ENCODE assay signal across 8 cellular contexts in the genomic region with DNA sequence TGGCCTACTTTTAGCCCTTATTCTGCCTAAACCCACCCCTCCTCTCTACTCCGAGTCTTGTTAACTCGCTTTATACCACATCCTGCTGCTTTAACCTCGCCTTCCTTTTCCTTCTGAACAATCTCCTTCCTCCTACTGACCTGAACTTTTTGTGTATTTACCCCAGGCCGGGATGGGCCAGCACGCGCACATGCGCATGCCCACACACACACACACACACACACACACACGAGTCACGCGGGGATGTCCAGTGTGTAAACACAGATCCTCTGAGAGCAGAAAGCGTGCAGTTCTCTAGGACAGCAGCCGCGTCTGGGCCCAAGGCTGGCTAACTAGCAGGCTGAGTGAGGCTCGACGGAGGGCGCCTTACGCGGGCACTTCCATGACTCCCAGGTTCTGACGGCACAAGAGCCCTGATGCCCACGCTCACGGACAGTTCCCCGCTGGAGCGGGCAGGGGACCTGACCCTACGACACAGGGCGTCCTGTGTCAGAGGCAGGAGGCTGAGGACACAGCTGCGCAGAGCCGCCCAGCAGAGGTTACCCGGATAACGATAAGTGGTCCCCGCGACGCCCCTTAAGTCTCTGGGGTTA. TPM values are rescaled to one million over a fixed set of nuclear protein-coding genes. Genes with fewer than 3 reads are reported as not detected.
DNase-seq lines count a peak whose midpoint lies in the region; ATAC-seq and TF ChIP-seq lines count a peak whose summit lies in the region.

No MANE protein-coding gene starts in this region.

- H3K27me3 ChIP-seq in tibial artery = peaks cover 0 to 69% of the 10 kb centered on the region in 2 donors
- no peaks in the 10 kb centered on the region for H3K27me3 ChIP-seq in ovary

- H3K27ac ChIP-seq in tibial artery (no peak overlapping the region), ovary (no peak overlapping the region)

- H3K4me3 ChIP-seq in tibial artery = peak overlapping the region; percentile 41 to 47
- no peak overlapping the region for H3K4me3 ChIP-seq in ovary

- TF ChIP-seq POLR2A in ovary (IDR thresholded peaks at IDR 0.05) = no peak

- TF ChIP-seq CTCF in tibial artery (IDR thresholded peaks at IDR 0.05) (no peak), ovary (IDR thresholded peaks at IDR 0.05) (no peak)

- H3K9me3 ChIP-seq in tibial artery (no peaks in the 10 kb centered on the region), ovary (no peaks in the 10 kb centered on the region)

- 40 to 43% (median 41%) methylated on average over 31 to 32 of the region's 32 CpGs for WGBS in ovary, 3 donors

- peak; percentile 6 for ATAC-seq in GM19025 (IDR thresholded peaks at IDR 0.05; ENCODE audit: low read depth, unreplicated experiment)
- ATAC-seq in HG03354 (IDR thresholded peaks at IDR 0.05; ENCODE audit: poor library complexity, severe bottlenecking, unreplicated experiment) = peak; percentile 24
- peak; percentile 14 for ATAC-seq in left colon

- peaks cover 0 to 8% (median 7%) of the 10 kb centered on the region in 4 donors for H3K4me1 ChIP-seq in tibial artery
- no peaks in the 10 kb centered on the region for H3K4me1 ChIP-seq in ovary (ENCODE audit: insufficient read depth)

- peak; percentile 58 for DNase-seq in activated T-cell treated with anti-CD3 and anti-CD28 coated beads, Interleukin-2, amount 50 U/mL, for 1 hour
- DNase-seq in left colon (peak in 1 of 2 donors; percentile 60), tibial artery (no peak), ovary (no peak), NCI-H2171 treated with DMSO at 0.1 percent for 48 hours (lab: John Stamatoyannopoulos, UW) (no peak), DMS79 treated with DMSO at 0.1 percent for 48 hours (lab: John Stamatoyannopoulos, UW) (no peak)

- H3K36me3 ChIP-seq in tibial artery (no peaks in the 10 kb centered on the region), ovary (no peaks in the 10 kb centered on the region)

- intact Hi-C loops in left colon (cut with DNase I, micrococcal nuclease) (no loop called here), tibial artery (cut with DNase I; ENCODE audit: low total_unique reads) (no loop called here), ovary (cut with DNase I) (no loop called here)

- TF ChIP-seq EP300 in ovary (IDR thresholded peaks at IDR 0.05) = no peak

RNA-seq across cellular contexts. Expression of a gene that starts 0.6 kb away (rescaled TPM):
- total RNA-seq in left colon (1 to 10 TPM; 3.2 to 4.9 TPM), ovary (1 to 10 TPM; 1.3 to 8.9 (median 3.7) TPM)
- 1 to 10 TPM in 1 of 2 donors, under 1 TPM in 1; 0.86 to 3.8 TPM for polyA plus RNA-seq in ovary

RNA-seq across cellular contexts. Expression of a gene that starts 56.4 kb away (rescaled TPM):
- total RNA-seq in left colon = 1 to 10 TPM; 3.2 to 7.4 TPM
- 10 to 100 TPM in 1 of 7 donors, 1 to 10 TPM in 4, under 1 TPM in 2; 0.28 to 12.5 (median 2.1) TPM for total RNA-seq in ovary
- polyA plus RNA-seq in ovary = 1 to 10 TPM; 1.1 to 1.6 TPM
